Comparison of ENCODE assay signal across 1 cellular context in genomic region chr22:21446128-21446826, GRCh38.
TF ChIP-seq lines count a peak whose summit lies in the region.

No MANE protein-coding gene starts in this region.

TF ChIP-seq in K562, 482 proteins besides CTCF, POLR2A, EP300 and RAD21 (continued from another document and continues in another):
- TF ChIP-seq ZNF133 (CRISPR knock-in tag; IDR thresholded peaks at IDR 0.05) = no peak
- no peak for TF ChIP-seq GABPA (tag; conservative IDR thresholded peaks at IDR 0.05; ENCODE audit: low read depth)
- TF ChIP-seq POLR2G (IDR thresholded peaks at IDR 0.05; ENCODE audit: low read depth, low read length) = peak; percentile 80
- no peak for TF ChIP-seq HOXB6 (CRISPR knock-in tag; IDR thresholded peaks at IDR 0.05; ENCODE audit: borderline replicate concordance)
- TF ChIP-seq TAF15 (IDR thresholded peaks at IDR 0.05; ENCODE audit: low read depth, low read length) = no peak
- no peak for TF ChIP-seq TFAP4 (CRISPR knock-in tag; IDR thresholded peaks at IDR 0.05; ENCODE audit: borderline replicate concordance)
- TF ChIP-seq ATF6 (CRISPR knock-in tag; IDR thresholded peaks at IDR 0.05) = no peak
- TF ChIP-seq HMG20B (CRISPR knock-in tag; IDR thresholded peaks at IDR 0.05) = no peak
- TF ChIP-seq SMAD3 (CRISPR knock-in tag; conservative IDR thresholded peaks at IDR 0.05) = no peak
- TF ChIP-seq FUS (optimal IDR thresholded peaks at IDR 0.05; ENCODE audit: low read depth, low read length) = no peak
- TF ChIP-seq SP2 (IDR thresholded peaks at IDR 0.05; ENCODE audit: extremely low read depth, low read depth, low read length, poor library complexity, severe bottlenecking) = no peak
- no peak for TF ChIP-seq ZMIZ1 (IDR thresholded peaks at IDR 0.05; ENCODE audit: low read depth in 2 of 2, low read length in 2 of 2)
- no peak for TF ChIP-seq KLF10 (CRISPR knock-in tag; IDR thresholded peaks at IDR 0.05)
- peak; percentile 10; the same call in 1 of the 2 replicates for TF ChIP-seq POLR2AphosphoS2 (IDR thresholded peaks at IDR 0.05; ENCODE audit: low read length)
- no peak for TF ChIP-seq CREM (IDR thresholded peaks at IDR 0.05; ENCODE audit: low read depth)
- no peak for TF ChIP-seq MTA2 (IDR thresholded peaks at IDR 0.05; ENCODE audit: low read depth)
- TF ChIP-seq ZSCAN29 (IDR thresholded peaks at IDR 0.05) = no peak
- TF ChIP-seq ZNF79 (CRISPR knock-in tag; IDR thresholded peaks at IDR 0.05; ENCODE audit: low read depth) = no peak
- TF ChIP-seq TARDBP (IDR thresholded peaks at IDR 0.05) = no peak
- TF ChIP-seq ZNF449 (CRISPR knock-in tag; IDR thresholded peaks at IDR 0.05) = no peak
- no peak for TF ChIP-seq POLR3G (IDR thresholded peaks at IDR 0.05; ENCODE audit: extremely low read depth, insufficient read length, insufficient replicate concordance)
- TF ChIP-seq LEF1 (IDR thresholded peaks at IDR 0.05) = no peak
- no peak for TF ChIP-seq ZNF444 (CRISPR knock-in tag; IDR thresholded peaks at IDR 0.05)
- no peak for TF ChIP-seq THAP7 (CRISPR knock-in tag; IDR thresholded peaks at IDR 0.05)
- no peak for TF ChIP-seq GMEB1 (CRISPR knock-in tag; IDR thresholded peaks at IDR 0.05)
- no peak for TF ChIP-seq CTBP1 (IDR thresholded peaks at IDR 0.05; ENCODE audit: borderline replicate concordance)
- no peak for TF ChIP-seq SP1 (CRISPR knock-in tag; IDR thresholded peaks at IDR 0.05)
- TF ChIP-seq NFE2 (IDR thresholded peaks at IDR 0.05; ENCODE audit: low read depth) = no peak
- TF ChIP-seq NR2F6 (CRISPR knock-in tag; IDR thresholded peaks at IDR 0.05) = no peak
- TF ChIP-seq DNMT1 (IDR thresholded peaks at IDR 0.05) = no peak
- no peak for TF ChIP-seq ZNF175 (CRISPR knock-in tag; IDR thresholded peaks at IDR 0.05; ENCODE audit: low read depth)
- no peak for TF ChIP-seq NUFIP1 (IDR thresholded peaks at IDR 0.05; ENCODE audit: partially characterized antibody)
- no peak for TF ChIP-seq NFE2L1 (tag; IDR thresholded peaks at IDR 0.05; ENCODE audit: borderline replicate concordance, low read depth)
- no peak for TF ChIP-seq XRCC5 (IDR thresholded peaks at IDR 0.05; ENCODE audit: low read depth, low read length)
- no peak for TF ChIP-seq AFF1 (IDR thresholded peaks at IDR 0.05; ENCODE audit: low read depth in 1 of 2, partially characterized antibody in 2 of 2)
- TF ChIP-seq DLX4 (CRISPR knock-in tag; IDR thresholded peaks at IDR 0.05) = no peak
- 0 out of 2 replicates have a peak, but pooled peaks have one; percentile 58 for TF ChIP-seq CGGBP1 (CRISPR knock-in tag; IDR thresholded peaks at IDR 0.05)
- no peak for TF ChIP-seq ZKSCAN8 (CRISPR knock-in tag; IDR thresholded peaks at IDR 0.05)
- no peak for TF ChIP-seq RBM15 (IDR thresholded peaks at IDR 0.05; ENCODE audit: insufficient read depth, low read length)
- no peak for TF ChIP-seq SMAD4 (CRISPR knock-in tag; conservative IDR thresholded peaks at IDR 0.05)
- TF ChIP-seq ZNF165 (CRISPR knock-in tag; IDR thresholded peaks at IDR 0.05; ENCODE audit: borderline replicate concordance) = no peak
- no peak for TF ChIP-seq SAP30 (IDR thresholded peaks at IDR 0.05; ENCODE audit: borderline replicate concordance, insufficient read depth, low read depth, low read length, poor library complexity, severe bottlenecking)
- peak; percentile 77 for TF ChIP-seq WHSC1 (IDR thresholded peaks at IDR 0.05; ENCODE audit: low read length)
- no peak for TF ChIP-seq ATF3 (IDR thresholded peaks at IDR 0.05)
- no peak for TF ChIP-seq ATF3 (CRISPR knock-in tag; conservative IDR thresholded peaks at IDR 0.05)
- no peak for TF ChIP-seq YBX1 (IDR thresholded peaks at IDR 0.05)
- TF ChIP-seq E2F5 (CRISPR knock-in tag; IDR thresholded peaks at IDR 0.05) = no peak
- TF ChIP-seq CBX5 (IDR thresholded peaks at IDR 0.05; ENCODE audit: borderline replicate concordance, low read depth) = no peak
- no peak for TF ChIP-seq ZBTB5 (IDR thresholded peaks at IDR 0.05)
- no peak for TF ChIP-seq HLTF (IDR thresholded peaks at IDR 0.05)
